1 cellular context compared by ENCODE assay signal in genomic region chr6:45479834-45480696, GRCh38.
TF ChIP-seq lines count a peak whose summit lies in the region.

No MANE protein-coding gene starts in this region.

TF ChIP-seq in HepG2, 621 proteins besides CTCF, POLR2A, EP300 and RAD21 (continued from another document):
- no peak for TF ChIP-seq JUND (CRISPR knock-in tag; IDR thresholded peaks at IDR 0.05)
- no peak for TF ChIP-seq ARHGAP35 (CRISPR knock-in tag; IDR thresholded peaks at IDR 0.05; ENCODE audit: borderline replicate concordance)
- no peak for TF ChIP-seq ZNF720 (CRISPR knock-in tag; IDR thresholded peaks at IDR 0.05)
- TF ChIP-seq KDM2A (CRISPR knock-in tag; IDR thresholded peaks at IDR 0.05; ENCODE audit: borderline replicate concordance, low read depth): no peak
- TF ChIP-seq TCF7 (IDR thresholded peaks at IDR 0.05; ENCODE audit: low read depth): no peak
- TF ChIP-seq, protein P1, sequence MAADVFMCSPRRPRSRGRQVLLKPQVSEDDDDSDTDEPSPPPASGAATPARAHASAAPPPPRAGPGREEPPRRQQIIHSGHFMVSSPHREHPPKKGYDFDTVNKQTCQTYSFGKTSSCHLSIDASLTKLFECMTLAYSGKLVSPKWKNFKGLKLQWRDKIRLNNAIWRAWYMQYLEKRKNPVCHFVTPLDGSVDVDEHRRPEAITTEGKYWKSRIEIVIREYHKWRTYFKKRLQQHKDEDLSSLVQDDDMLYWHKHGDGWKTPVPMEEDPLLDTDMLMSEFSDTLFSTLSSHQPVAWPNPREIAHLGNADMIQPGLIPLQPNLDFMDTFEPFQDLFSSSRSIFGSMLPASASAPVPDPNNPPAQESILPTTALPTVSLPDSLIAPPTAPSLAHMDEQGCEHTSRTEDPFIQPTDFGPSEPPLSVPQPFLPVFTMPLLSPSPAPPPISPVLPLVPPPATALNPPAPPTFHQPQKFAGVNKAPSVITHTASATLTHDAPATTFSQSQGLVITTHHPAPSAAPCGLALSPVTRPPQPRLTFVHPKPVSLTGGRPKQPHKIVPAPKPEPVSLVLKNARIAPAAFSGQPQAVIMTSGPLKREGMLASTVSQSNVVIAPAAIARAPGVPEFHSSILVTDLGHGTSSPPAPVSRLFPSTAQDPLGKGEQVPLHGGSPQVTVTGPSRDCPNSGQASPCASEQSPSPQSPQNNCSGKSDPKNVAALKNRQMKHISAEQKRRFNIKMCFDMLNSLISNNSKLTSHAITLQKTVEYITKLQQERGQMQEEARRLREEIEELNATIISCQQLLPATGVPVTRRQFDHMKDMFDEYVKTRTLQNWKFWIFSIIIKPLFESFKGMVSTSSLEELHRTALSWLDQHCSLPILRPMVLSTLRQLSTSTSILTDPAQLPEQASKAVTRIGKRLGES (CRISPR knock-in tag; IDR thresholded peaks at IDR 0.05; ENCODE audit: borderline replicate concordance): no peak
- no peak for TF ChIP-seq ZNF619 (CRISPR knock-in tag; IDR thresholded peaks at IDR 0.05)
- TF ChIP-seq USF2 (IDR thresholded peaks at IDR 0.05; ENCODE audit: low read depth, low read length): no peak
- TF ChIP-seq USF2 (CRISPR knock-in tag; IDR thresholded peaks at IDR 0.05; ENCODE audit: borderline replicate concordance): no peak
